ENCODE assay signal across 23 cellular contexts in genomic region chr13:30857636-30858035, GRCh38. TPM values are rescaled to one million over a fixed set of nuclear protein-coding genes. Genes with fewer than 3 reads are reported as not detected.
DNase-seq lines count a peak whose midpoint lies in the region; ATAC-seq, FAIRE-seq and TF ChIP-seq lines count a peak whose summit lies in the region.
"Had no signal": no experiment of that assay in that cellular context is flagged by ENCODE, and none has a peak within 500 bp of the region (broad histone marks: within the 10 kb centered on the region; RNA-seq: fewer than 3 reads in every experiment).

No MANE protein-coding gene starts in this region.

- H3K79me1 ChIP-seq in trophoblast cell (ENCODE audit: low read length): peaks cover 19% of the 10 kb centered on the region

- H3K9ac ChIP-seq in astrocyte (ENCODE audit: low read length): no peak overlapping the region
- peak overlapping the region; percentile 25 for H3K9ac ChIP-seq in trophoblast cell (ENCODE audit: low read length)
- H3K9ac ChIP-seq: BLaER1 treated with 17β-estradiol and CSF1 and Interleukin-3, amounts not matched to agents 10 nM and 100 nM had no signal

- no peak overlapping the region for H3K27ac Mint-ChIP-seq in astrocyte (ENCODE audit: unreplicated experiment)
- H3K27ac Mint-ChIP-seq: B cell; CD8-positive, alpha-beta T cell; GM23338 had no signal

- H3K36me3 ChIP-seq in astrocyte (ENCODE audit: insufficient read depth, low read length): no peaks in the 10 kb centered on the region
- no peaks in the 10 kb centered on the region for H3K36me3 ChIP-seq in bronchial epithelial cell (ENCODE audit: control insufficient read depth, insufficient read depth, low read length)
- H3K36me3 ChIP-seq in trophoblast cell (ENCODE audit: control insufficient read depth in 1 of 2, insufficient read depth in 2 of 2, low read length in 2 of 2): no peaks in the 10 kb centered on the region
- H3K36me3 ChIP-seq: BLaER1 treated with 17β-estradiol and CSF1 and Interleukin-3, amounts not matched to agents 10 nM and 100 nM had no signal

- no peak for ATAC-seq in HG02852 (IDR thresholded peaks at IDR 0.05; ENCODE audit: unreplicated experiment)
- ATAC-seq: CD8-positive, alpha-beta T cell; GM12878; GM23338 had no signal

- H3K9me3 ChIP-seq in astrocyte (ENCODE audit: insufficient read depth, low read depth, low read length): no peaks in the 10 kb centered on the region
- H3K9me3 ChIP-seq in trophoblast cell (ENCODE audit: insufficient read depth, low read depth, low read length): no peaks in the 10 kb centered on the region

- H3K4me2 ChIP-seq in astrocyte (ENCODE audit: low read length) (peak overlapping the region; percentile 1), trophoblast cell (ENCODE audit: low read length) (no peak overlapping the region)
- H3K4me2 ChIP-seq: BLaER1 treated with 17β-estradiol and CSF1 and Interleukin-3, amounts not matched to agents 10 nM and 100 nM; GM23338 had no signal

- H3K27me3 Mint-ChIP-seq in astrocyte (ENCODE audit: low read depth, unreplicated experiment): no peaks in the 10 kb centered on the region
- H3K27me3 Mint-ChIP-seq: B cell had no signal

- H2AFZ ChIP-seq in astrocyte (ENCODE audit: low read depth, low read length): no peak overlapping the region
- H2AFZ ChIP-seq in trophoblast cell (ENCODE audit: insufficient read depth, low read length, poor library complexity): no peak overlapping the region
- H2AFZ ChIP-seq: GM23338 had no signal

- peak; percentile 63 for DNase-seq in astrocyte (ENCODE audit: low read depth)
- DNase-seq in bronchial epithelial cell (ENCODE audit: low read depth): no peak
- peak; percentile 75 for DNase-seq in kidney tubule cell (ENCODE audit: low spot score)
- DNase-seq in trophoblast cell: no peak
- no peak for DNase-seq in NK-92 treated with Interleukin-12 subunit alpha and Interleukin-12 subunit beta, amount 100 ng/mL, for 24 hours (lab: John Stamatoyannopoulos, UW)
- no peak for DNase-seq in HTR-8/SVneo (ENCODE audit: insufficient read length, low spot score)
- DNase-seq: CD8-positive, alpha-beta T cell; COR-L47; DMS 273 treated with DMSO at 0.1 percent for 48 hours; DMS53; DND-41; EL; HCEC 1CT had no signal

- no peak overlapping the region for H2AK5ac ChIP-seq in trophoblast cell (ENCODE audit: low read length)

- no CpG with 5 or more reads among the region's 6 CpGs for WGBS in trophoblast cell (ENCODE audit: extremely low coverage, insufficient coverage, insufficient read length)

- peaks cover under 1% of the 10 kb centered on the region for H3K9me3 Mint-ChIP-seq in astrocyte (ENCODE audit: unreplicated experiment)
- H3K9me3 Mint-ChIP-seq: CD8-positive, alpha-beta T cell had no signal

- FAIRE-seq in astrocyte (lab: Jason Lieb, UNC) (no peak), bronchial epithelial cell (lab: Jason Lieb, UNC) (peak; percentile 84), HTR-8/SVneo (lab: Jason Lieb, UNC) (no peak)
- FAIRE-seq: GM12878, H54 had no signal

- H3K27me3 ChIP-seq in astrocyte (ENCODE audit: insufficient read depth, low read length) (no peaks in the 10 kb centered on the region), bronchial epithelial cell (ENCODE audit: control insufficient read depth, insufficient read depth, low read length) (no peaks in the 10 kb centered on the region), trophoblast cell (ENCODE audit: insufficient read depth, low read length) (no peaks in the 10 kb centered on the region)

- no peak overlapping the region for H3K4me3 Mint-ChIP-seq in astrocyte (ENCODE audit: unreplicated experiment)
- H3K4me3 Mint-ChIP-seq: B cell; CD8-positive, alpha-beta T cell; GM23338 had no signal

- H4K12ac ChIP-seq in trophoblast cell (ENCODE audit: low read depth, low read length): no peak overlapping the region

- H3K79me2 ChIP-seq in astrocyte (ENCODE audit: insufficient read depth, low read length) (no peaks in the 10 kb centered on the region), trophoblast cell (ENCODE audit: control insufficient read depth, insufficient read depth, low read length, poor library complexity) (peaks cover 1% of the 10 kb centered on the region)

- H3K27ac ChIP-seq in astrocyte (ENCODE audit: low read depth, low read length) (no peak overlapping the region), trophoblast cell (ENCODE audit: low read depth, low read length) (no peak overlapping the region)
- H3K27ac ChIP-seq: BLaER1 treated with 17β-estradiol and CSF1 and Interleukin-3, amounts not matched to agents 10 nM and 100 nM; HL-60 had no signal

- H3K4me3 ChIP-seq in astrocyte (ENCODE audit: insufficient read depth, low read depth, low read length) (no peak overlapping the region), bronchial epithelial cell (ENCODE audit: low read depth, low read length) (no peak overlapping the region), trophoblast cell (ENCODE audit: low read depth, low read length) (no peak overlapping the region)
- H3K4me3 ChIP-seq: BLaER1 treated with 17β-estradiol and CSF1 and Interleukin-3, amounts not matched to agents 10 nM and 100 nM; GM12878; GM23338 had no signal

- H3K4me1 ChIP-seq in astrocyte (ENCODE audit: insufficient read depth, low read length): peaks cover 17% of the 10 kb centered on the region
- peaks cover 16 to 23% of the 10 kb centered on the region in 2 experiments for H3K4me1 ChIP-seq in trophoblast cell (ENCODE audit: control insufficient read depth in 1 of 2, insufficient read depth in 2 of 2, low read length in 2 of 2)
- H3K4me1 ChIP-seq: BLaER1 treated with 17β-estradiol and CSF1 and Interleukin-3, amounts not matched to agents 10 nM and 100 nM had no signal

- no peak overlapping the region for H4K8ac ChIP-seq in trophoblast cell (ENCODE audit: low read depth, low read length)

- peaks cover 28% of the 10 kb centered on the region for H3K4me1 Mint-ChIP-seq in astrocyte (ENCODE audit: low read depth, unreplicated experiment)
- H3K4me1 Mint-ChIP-seq: B cell had no signal

- no peak for TF ChIP-seq CTCF in astrocyte (IDR thresholded peaks at IDR 0.05; ENCODE audit: insufficient read depth, low read depth, low read length)
- no peak for TF ChIP-seq CTCF in bronchial epithelial cell (IDR thresholded peaks at IDR 0.05; ENCODE audit: insufficient read depth, low read length, severe bottlenecking)

- no peaks in the 10 kb centered on the region for H4K20me1 ChIP-seq in astrocyte (ENCODE audit: insufficient read depth, low read length)
- H4K20me1 ChIP-seq: BLaER1 treated with 17β-estradiol and CSF1 and Interleukin-3, amounts not matched to agents 10 nM and 100 nM had no signal

- peak overlapping the region; percentile 34 for H3K23ac ChIP-seq in trophoblast cell (ENCODE audit: low read length)

- no peak overlapping the region for H2BK5ac ChIP-seq in trophoblast cell (ENCODE audit: low read depth, low read length, poor library complexity)

- peak overlapping the region; percentile 56 for H4K91ac ChIP-seq in trophoblast cell (ENCODE audit: low read depth, low read length)

- H2BK120ac ChIP-seq in trophoblast cell (ENCODE audit: insufficient read depth, low read length, poor library complexity): no peak overlapping the region

- H3K14ac ChIP-seq in trophoblast cell (ENCODE audit: low read length): no peak overlapping the region

- H3K36me3 Mint-ChIP-seq in astrocyte (ENCODE audit: low read depth, unreplicated experiment): peaks cover 3% of the 10 kb centered on the region
- H3K36me3 Mint-ChIP-seq: CD8-positive, alpha-beta T cell had no signal

- H2BK12ac ChIP-seq in trophoblast cell (ENCODE audit: low read length): peak overlapping the region; percentile 67

- H3K18ac ChIP-seq in trophoblast cell (ENCODE audit: low read length): no peak overlapping the region

- H3K4ac ChIP-seq in trophoblast cell (ENCODE audit: low read depth, low read length): no peak overlapping the region

RNA-seq across cellular contexts. Expression of gene MEDAG, which starts 48.4 kb away (rescaled TPM):
- total RNA-seq in astrocyte (1.2 and 1.5 TPM in 2 replicates), bronchial epithelial cell (0.53 TPM in 1 of 2 replicates, not detected in the other)
- polyA plus RNA-seq in trophoblast cell (2013): 0.58 and 0.63 TPM in 2 replicates
- total RNA-seq: A172; B cell; CD8-positive, alpha-beta T cell; G401; GM12878; HT1080 had no signal

Comparison
In these comparisons a context has a peak if more than half of its experiments do, and no peak if none do; other contexts are left out.
1. DNase-seq: peak in astrocyte (single experiment) and kidney tubule cell (single experiment); none in bronchial epithelial cell (single experiment), trophoblast cell (0 of 2), NK-92 treated with Interleukin-12 subunit alpha and Interleukin-12 subunit beta, amount 100 ng/mL, for 24 hours (single experiment) and HTR-8/SVneo (single experiment).